8 cellular contexts compared by ENCODE assay signal in genomic region chr3:42148982-42149432, GRCh38. TPM values are rescaled to one million over a fixed set of nuclear protein-coding genes. Genes with fewer than 3 reads are reported as not detected.
DNase-seq lines count a peak whose midpoint lies in the region; ATAC-seq and TF ChIP-seq lines count a peak whose summit lies in the region.

No MANE protein-coding gene starts in this region.

- no peaks in the 10 kb centered on the region for H3F3A ChIP-seq in neural cell (ENCODE audit: insufficient read depth, low read length, poor library complexity, severe bottlenecking)

- DNase-seq in Ammon's horn (ENCODE audit: low spot score) (peak; percentile 99), NCI-H69 (lab: John Stamatoyannopoulos, UW) (peak; percentile 84), fibroblast of mammary gland (ENCODE audit: low read depth) (peak; percentile 92), DMS79 (lab: John Stamatoyannopoulos, UW) (no peak)

- no peaks in the 10 kb centered on the region for H3K36me3 ChIP-seq in neural cell (ENCODE audit: insufficient read depth, low read length)

- no peaks in the 10 kb centered on the region for H4K20me1 ChIP-seq in neural cell (ENCODE audit: insufficient read depth)

- peak; percentile 47 for TF ChIP-seq EP300 in neural cell (conservative IDR thresholded peaks at IDR 0.05; ENCODE audit: poor library complexity, severe bottlenecking)

- H3K4me2 ChIP-seq in neural cell (ENCODE audit: low read length), result peak overlapping the region; percentile 95

- H3K4me3 ChIP-seq in fibroblast of mammary gland (ENCODE audit: control insufficient read depth, low read depth, low read length) (no peak overlapping the region), neural cell (ENCODE audit: low read length) (peak overlapping the region; percentile 70)

- H3K9me2 ChIP-seq in neural cell (ENCODE audit: insufficient read depth, low read length), result no peaks in the 10 kb centered on the region

- peak overlapping the region; percentile 98 for H3K27ac ChIP-seq in neural cell (ENCODE audit: low read length)

- no peaks in the 10 kb centered on the region for H3K9me3 ChIP-seq in neural cell (ENCODE audit: low read length)

- peak overlapping the region; percentile 85 for H3K9ac ChIP-seq in neural cell (ENCODE audit: low read length)

- peak; percentile 18 for TF ChIP-seq RAD21 in neural cell (conservative IDR thresholded peaks at IDR 0.05)

- H2AFZ ChIP-seq in neural cell (ENCODE audit: low read depth, low read length), result peak overlapping the region; percentile 54

- no peak for TF ChIP-seq CTCF in fibroblast of mammary gland (conservative IDR thresholded peaks at IDR 0.05; ENCODE audit: control insufficient read depth, insufficient read depth, low read depth, low read length)
- no peak for TF ChIP-seq CTCF in neural cell (IDR thresholded peaks at IDR 0.05; ENCODE audit: poor library complexity, severe bottlenecking)

- no peaks in the 10 kb centered on the region for H3K27me3 ChIP-seq in neural cell (ENCODE audit: insufficient read depth, low read depth, low read length)

- ATAC-seq in esophagus mucosa (no peak), GM19467 (IDR thresholded peaks at IDR 0.05; ENCODE audit: unreplicated experiment) (no peak), HG02588 (IDR thresholded peaks at IDR 0.05; ENCODE audit: unreplicated experiment) (no peak)

- peaks cover 49% of the 10 kb centered on the region for H3K79me2 ChIP-seq in neural cell (replicated peaks; ENCODE audit: insufficient read depth, low read length)

TF ChIP-seq in neural cell, 6 proteins besides CTCF, POLR2A, EP300 and RAD21:
- TF ChIP-seq MXI1 (conservative IDR thresholded peaks at IDR 0.05; ENCODE audit: poor library complexity, severe bottlenecking), result no peak
- TF ChIP-seq SMC3 (conservative IDR thresholded peaks at IDR 0.05; ENCODE audit: poor library complexity), result peak; percentile 20
- TF ChIP-seq REST (IDR thresholded peaks at IDR 0.05; ENCODE audit: borderline replicate concordance), result peak; percentile 81
- TF ChIP-seq EZH2 (IDR thresholded peaks at IDR 0.05; ENCODE audit: borderline replicate concordance, insufficient read depth, low read length, poor library complexity, severe bottlenecking), result no peak
- TF ChIP-seq POLR2AphosphoS5 (IDR thresholded peaks at IDR 0.05), result peak; percentile 93
- peak; percentile 77 for TF ChIP-seq TAF1 (IDR thresholded peaks at IDR 0.05; ENCODE audit: low read depth)

RNA-seq across cellular contexts. Expression of gene TRAK1, which starts 57.9 kb away (rescaled TPM):
- polyA plus RNA-seq in neural cell, result 34.7 and 39.3 TPM in 2 replicates
- polyA minus RNA-seq in neural cell, result 81.6 and 84.6 TPM in 2 replicates
- 21.2 TPM for total RNA-seq in esophagus mucosa
